13 cellular contexts compared by ENCODE assay signal in genomic region chr18:11761553-11761952, GRCh38.
DNase-seq lines count a peak whose midpoint lies in the region; ATAC-seq and TF ChIP-seq lines count a peak whose summit lies in the region.
"Had no signal": no experiment of that assay in that cellular context is flagged by ENCODE, and none has a peak within 500 bp of the region (broad histone marks: within the 10 kb centered on the region; RNA-seq: fewer than 3 reads in every experiment).

No MANE protein-coding gene starts in this region.

- no peaks in the 10 kb centered on the region for H3K36me3 ChIP-seq in RWPE2 (ENCODE audit: low read depth)

- CTCF ChIA-PET in activated CD8-positive, alpha-beta T cell treated with anti-CD3 and anti-CD28 coated beads for 36 hours (lab: Charles Lee) = interaction anchor here (0.8 to 1.4 kb wide), 2 partner anchors 16 to 29 kb away, joined by 3 to 5 read pairs; no protein-coding TSS in a partner anchor
- CTCF ChIA-PET in activated CD8-positive, alpha-beta T cell treated with anti-CD3 and anti-CD28 coated beads, Interleukin-2, amount 10 ng/mL, durations not matched to agents 7 days and 5 days (lab: Charles Lee) = no interaction called here
- CTCF ChIA-PET in CD4-positive, alpha-beta T cell (lab: Charles Lee) = no interaction called here

- peaks cover 4% of the 10 kb centered on the region for H3K27me3 Mint-ChIP-seq in activated CD8-positive, alpha-beta T cell treated with anti-CD3 and anti-CD28 coated beads for 36 hours
- peaks cover 13% of the 10 kb centered on the region for H3K27me3 Mint-ChIP-seq in activated CD8-positive, alpha-beta T cell treated with anti-CD3 and anti-CD28 coated beads, Interleukin-2, amount 10 ng/mL, durations not matched to agents 7 days and 5 days (ENCODE audit: low read depth)
- H3K27me3 Mint-ChIP-seq in stimulated activated naive B cell treated with anti-CD40 and anti-IgM and Interleukin-4, amounts not matched to agents 10 μg/mL and 1 μg/mL and 100 μg/mL, for 72 hours = peaks cover 15 to 17% of the 10 kb centered on the region in 2 donors
- H3K27me3 Mint-ChIP-seq in CD4-positive, alpha-beta T cell = no peaks in the 10 kb centered on the region

- H3K4me3 Mint-ChIP-seq in activated CD8-positive, alpha-beta T cell treated with anti-CD3 and anti-CD28 coated beads for 36 hours = no peak overlapping the region
- no peak overlapping the region for H3K4me3 Mint-ChIP-seq in activated CD8-positive, alpha-beta T cell treated with anti-CD3 and anti-CD28 coated beads, Interleukin-2, amount 10 ng/mL, durations not matched to agents 7 days and 5 days
- no peak overlapping the region for H3K4me3 Mint-ChIP-seq in stimulated activated naive B cell treated with anti-CD40 and anti-IgM and Interleukin-4, amounts not matched to agents 10 μg/mL and 1 μg/mL and 100 μg/mL, for 72 hours
- no peak overlapping the region for H3K4me3 Mint-ChIP-seq in CD4-positive, alpha-beta T cell

- no peak overlapping the region for H3K27ac ChIP-seq in RWPE2 (ENCODE audit: poor library complexity, severe bottlenecking)
- no peak overlapping the region for H3K27ac ChIP-seq in CD4-positive, alpha-beta T cell (ENCODE audit: low read depth, low read length)

- H3K27me3 ChIP-seq in RWPE2 (ENCODE audit: insufficient read depth, poor library complexity, severe bottlenecking) = no peaks in the 10 kb centered on the region
- no peaks in the 10 kb centered on the region for H3K27me3 ChIP-seq in CD4-positive, alpha-beta T cell (ENCODE audit: control insufficient read depth, insufficient read depth, low read length)

- POLR2A ChIA-PET in activated CD8-positive, alpha-beta T cell treated with anti-CD3 and anti-CD28 coated beads for 36 hours (lab: Charles Lee) = no interaction called here
- POLR2A ChIA-PET in activated CD8-positive, alpha-beta T cell treated with anti-CD3 and anti-CD28 coated beads, Interleukin-2, amount 10 ng/mL, durations not matched to agents 7 days and 5 days (lab: Charles Lee) = no interaction called here
- POLR2A ChIA-PET in CD4-positive, alpha-beta T cell (lab: Charles Lee) = no interaction called here

- no peaks in the 10 kb centered on the region for H3K4me1 ChIP-seq in RWPE2 (ENCODE audit: insufficient read depth, poor library complexity, severe bottlenecking)

- H3K9me3 ChIP-seq in RWPE2 (ENCODE audit: severe bottlenecking) = no peaks in the 10 kb centered on the region
- H3K9me3 ChIP-seq in CD4-positive, alpha-beta T cell (ENCODE audit: control insufficient read depth, low read length) = no peaks in the 10 kb centered on the region

- no peak for DNase-seq in activated CD8-positive, alpha-beta T cell treated with anti-CD3 and anti-CD28 coated beads for 36 hours
- DNase-seq in activated CD8-positive, alpha-beta T cell treated with anti-CD3 and anti-CD28 coated beads, Interleukin-2, amount 10 ng/mL, durations not matched to agents 7 days and 5 days = no peak
- no peak for DNase-seq in RWPE2 (ENCODE audit: low spot score)
- DNase-seq in fibroblast of villous mesenchyme (ENCODE audit: low read depth) = no peak
- DNase-seq in stimulated activated naive B cell treated with anti-CD40 and anti-IgM and Interleukin-4, amounts not matched to agents 10 μg/mL and 1 μg/mL and 100 μg/mL, for 72 hours = no peak
- no peak for DNase-seq in D341Med (ENCODE audit: low spot score)
- DNase-seq in NCI-H1105 (lab: John Stamatoyannopoulos, UW) = no peak
- no peak for DNase-seq in CD4-positive, alpha-beta T cell
- DNase-seq: activated CD4-positive, alpha-beta T cell treated with anti-CD3 and anti-CD28 coated beads for 48 hours; activated naive CD4-positive, alpha-beta T cell treated with Interleukin-2 at 50 U/mL for 16 hours; mesenchymal stem cell; NCI-H446 treated with DMSO at 0.1 percent for 48 hours; substantia nigra had no signal

- H3K4me3 ChIP-seq in RWPE2 (ENCODE audit: severe bottlenecking) (no peak overlapping the region), fibroblast of villous mesenchyme (ENCODE audit: low read depth, low read length) (no peak overlapping the region)

- no peaks in the 10 kb centered on the region for H3K9me3 Mint-ChIP-seq in activated CD8-positive, alpha-beta T cell treated with anti-CD3 and anti-CD28 coated beads for 36 hours
- no peaks in the 10 kb centered on the region for H3K9me3 Mint-ChIP-seq in activated CD8-positive, alpha-beta T cell treated with anti-CD3 and anti-CD28 coated beads, Interleukin-2, amount 10 ng/mL, durations not matched to agents 7 days and 5 days (ENCODE audit: insufficient read depth)
- no peaks in the 10 kb centered on the region for H3K9me3 Mint-ChIP-seq in stimulated activated naive B cell treated with anti-CD40 and anti-IgM and Interleukin-4, amounts not matched to agents 10 μg/mL and 1 μg/mL and 100 μg/mL, for 72 hours
- no peaks in the 10 kb centered on the region for H3K9me3 Mint-ChIP-seq in CD4-positive, alpha-beta T cell

- H3K4me1 Mint-ChIP-seq in activated CD8-positive, alpha-beta T cell treated with anti-CD3 and anti-CD28 coated beads for 36 hours (ENCODE audit: low read depth) = no peaks in the 10 kb centered on the region
- H3K4me1 Mint-ChIP-seq in activated CD8-positive, alpha-beta T cell treated with anti-CD3 and anti-CD28 coated beads, Interleukin-2, amount 10 ng/mL, durations not matched to agents 7 days and 5 days (ENCODE audit: low read depth) = no peaks in the 10 kb centered on the region
- H3K4me1 Mint-ChIP-seq in stimulated activated naive B cell treated with anti-CD40 and anti-IgM and Interleukin-4, amounts not matched to agents 10 μg/mL and 1 μg/mL and 100 μg/mL, for 72 hours = peaks cover 0 to under 1% of the 10 kb centered on the region in 2 donors
- H3K4me1 Mint-ChIP-seq in CD4-positive, alpha-beta T cell (ENCODE audit: low read depth) = no peaks in the 10 kb centered on the region

- TF ChIP-seq CTCF in activated CD8-positive, alpha-beta T cell treated with anti-CD3 and anti-CD28 coated beads for 36 hours (IDR thresholded peaks at IDR 0.05) = peak; percentile 17
- TF ChIP-seq CTCF in RWPE2 (IDR thresholded peaks at IDR 0.05; ENCODE audit: poor library complexity, severe bottlenecking) (peak; percentile 14), fibroblast of villous mesenchyme (IDR thresholded peaks at IDR 0.05; ENCODE audit: insufficient read depth, low read depth, low read length) (peak; percentile 7)
- TF ChIP-seq CTCF in CD4-positive, alpha-beta T cell (IDR thresholded peaks at IDR 0.05) = no peak

- intact Hi-C loops in activated CD8-positive, alpha-beta T cell treated with anti-CD3 and anti-CD28 coated beads for 36 hours (cut with micrococcal nuclease) = no loop called here
- intact Hi-C loops in CD4-positive, alpha-beta T cell (cut with DNase I, micrococcal nuclease) = no loop called here

- no peaks in the 10 kb centered on the region for H3K36me3 Mint-ChIP-seq in activated CD8-positive, alpha-beta T cell treated with anti-CD3 and anti-CD28 coated beads for 36 hours (ENCODE audit: low read depth)
- no peaks in the 10 kb centered on the region for H3K36me3 Mint-ChIP-seq in activated CD8-positive, alpha-beta T cell treated with anti-CD3 and anti-CD28 coated beads, Interleukin-2, amount 10 ng/mL, durations not matched to agents 7 days and 5 days (ENCODE audit: low read depth)
- H3K36me3 Mint-ChIP-seq in stimulated activated naive B cell treated with anti-CD40 and anti-IgM and Interleukin-4, amounts not matched to agents 10 μg/mL and 1 μg/mL and 100 μg/mL, for 72 hours = no peaks in the 10 kb centered on the region
- H3K36me3 Mint-ChIP-seq in CD4-positive, alpha-beta T cell (ENCODE audit: low read depth) = no peaks in the 10 kb centered on the region

- ATAC-seq in activated CD8-positive, alpha-beta T cell treated with anti-CD3 and anti-CD28 coated beads for 36 hours = peak; percentile 37
- ATAC-seq in activated CD8-positive, alpha-beta T cell treated with anti-CD3 and anti-CD28 coated beads, Interleukin-2, amount 10 ng/mL, durations not matched to agents 7 days and 5 days = no peak
- ATAC-seq in RWPE2 (ENCODE audit: low read depth) = no peak
- peak; percentile 48 to 50 for ATAC-seq in stimulated activated naive B cell treated with anti-CD40 and anti-IgM and Interleukin-4, amounts not matched to agents 10 μg/mL and 1 μg/mL and 100 μg/mL, for 72 hours (replicated peaks)
- ATAC-seq in CD4-positive, alpha-beta T cell (ENCODE audit: poor library complexity) = no peak

- no peak overlapping the region for H3K27ac Mint-ChIP-seq in activated CD8-positive, alpha-beta T cell treated with anti-CD3 and anti-CD28 coated beads for 36 hours
- no peak overlapping the region for H3K27ac Mint-ChIP-seq in activated CD8-positive, alpha-beta T cell treated with anti-CD3 and anti-CD28 coated beads, Interleukin-2, amount 10 ng/mL, durations not matched to agents 7 days and 5 days
- H3K27ac Mint-ChIP-seq in stimulated activated naive B cell treated with anti-CD40 and anti-IgM and Interleukin-4, amounts not matched to agents 10 μg/mL and 1 μg/mL and 100 μg/mL, for 72 hours = no peak overlapping the region
- no peak overlapping the region for H3K27ac Mint-ChIP-seq in CD4-positive, alpha-beta T cell

Comparison
In these comparisons a context has a peak if more than half of its experiments do, and no peak if none do; other contexts are left out.
1. ATAC-seq: peak in activated CD8-positive, alpha-beta T cell treated with anti-CD3 and anti-CD28 coated beads for 36 hours (single experiment) and stimulated activated naive B cell treated with anti-CD40 and anti-IgM and Interleukin-4, amounts not matched to agents 10 μg/mL and 1 μg/mL and 100 μg/mL, for 72 hours (2 of 2); none in activated CD8-positive, alpha-beta T cell treated with anti-CD3 and anti-CD28 coated beads, Interleukin-2, amount 10 ng/mL, durations not matched to agents 7 days and 5 days (single experiment), RWPE2 (single experiment) and CD4-positive, alpha-beta T cell (single experiment).